Comparison of ENCODE assay signal across 11 cellular contexts in the genomic region with DNA sequence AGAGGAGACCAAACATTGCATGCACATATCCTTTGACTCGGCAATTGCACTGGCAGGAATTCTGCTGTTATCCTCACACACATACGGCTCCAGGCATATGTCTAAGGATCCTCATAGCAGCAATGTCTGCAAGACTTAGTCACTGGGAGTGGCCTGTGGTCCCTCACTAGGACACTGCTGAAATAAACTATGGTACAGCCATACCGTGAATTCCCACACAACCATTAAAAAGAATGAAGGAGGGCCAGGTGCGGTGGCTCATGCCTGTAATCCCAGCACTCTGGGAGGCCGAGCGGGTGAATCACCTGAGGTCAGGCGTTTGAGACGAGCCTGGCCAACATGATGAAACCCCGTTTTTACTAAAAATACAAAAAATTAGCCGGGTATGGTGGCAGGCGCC.
A peak's percentile ranks its signal among the peaks of the same experiment; 100 is the strongest.
DNase-seq lines count a peak whose midpoint lies in the region; TF ChIP-seq lines count a peak whose summit lies in the region.
"Had no signal": no experiment of that assay in that cellular context is flagged by ENCODE, and none has a peak within 500 bp of the region (broad histone marks: within the 10 kb centered on the region; RNA-seq: fewer than 3 reads in every experiment).

No MANE protein-coding gene starts in this region.

- DNase-seq in AG20443 (ENCODE audit: low spot score) (peak; percentile 83), HS-5 (ENCODE audit: low read depth) (peak; percentile 75), brain microvascular endothelial cell (peak; percentile 82), myocyte (ENCODE audit: low read depth) (peak; percentile 83), NCI-H2107 (lab: John Stamatoyannopoulos, UW) (no peak), KG1 (lab: John Stamatoyannopoulos, UW) (no peak)
- DNase-seq in activated CD4-positive, alpha-beta T cell treated with anti-CD3 and anti-CD28 coated beads, Interleukin-2, amount 50 U/mL, for 1 hour: no peak
- no peak for DNase-seq in stimulated activated naive CD4-positive, alpha-beta T cell treated with Interleukin-2 at 50 U/mL for 16 hours (lab: John Stamatoyannopoulos, UW)
- DNase-seq: activated effector memory CD4-positive, alpha-beta T cell treated with anti-CD3 and anti-CD28 coated beads, Interleukin-2, amount 50 U/mL, for 16 hours; DMS 273 treated with DMSO at 0.1 percent for 48 hours; NCI-H2227 treated with DMSO at 0.1 percent for 48 hours had no signal

- H3K4me3 ChIP-seq in brain microvascular endothelial cell (ENCODE audit: low read depth, low read length): no peak overlapping the region

- in situ Hi-C loops in brain microvascular endothelial cell (cut with HindIII; ENCODE audit: low pct_ligation_motif_present, low sequenced_read_pairs): no loop called here

- peak overlapping the region; percentile 6 for H3K27ac ChIP-seq in brain microvascular endothelial cell

- no peaks in the 10 kb centered on the region for H3K27me3 ChIP-seq in brain microvascular endothelial cell (replicated peaks)

- no peaks in the 10 kb centered on the region for H3K36me3 ChIP-seq in brain microvascular endothelial cell (replicated peaks)

- no peak for TF ChIP-seq CTCF in brain microvascular endothelial cell (IDR thresholded peaks at IDR 0.05; ENCODE audit: low read depth, low read length, missing control alignments)

Comparison
In these comparisons a context has a peak if more than half of its experiments do, and no peak if none do; other contexts are left out.
1. DNase-seq: peak in AG20443 (single experiment), HS-5 (single experiment), brain microvascular endothelial cell (single experiment) and myocyte (single experiment); none in NCI-H2107 (single experiment), activated CD4-positive, alpha-beta T cell treated with anti-CD3 and anti-CD28 coated beads, Interleukin-2, amount 50 U/mL, for 1 hour (single experiment), KG1 (single experiment) and stimulated activated naive CD4-positive, alpha-beta T cell treated with Interleukin-2 at 50 U/mL for 16 hours (single experiment).